Comparison of ENCODE assay signal across 14 cellular contexts in the genomic region with DNA sequence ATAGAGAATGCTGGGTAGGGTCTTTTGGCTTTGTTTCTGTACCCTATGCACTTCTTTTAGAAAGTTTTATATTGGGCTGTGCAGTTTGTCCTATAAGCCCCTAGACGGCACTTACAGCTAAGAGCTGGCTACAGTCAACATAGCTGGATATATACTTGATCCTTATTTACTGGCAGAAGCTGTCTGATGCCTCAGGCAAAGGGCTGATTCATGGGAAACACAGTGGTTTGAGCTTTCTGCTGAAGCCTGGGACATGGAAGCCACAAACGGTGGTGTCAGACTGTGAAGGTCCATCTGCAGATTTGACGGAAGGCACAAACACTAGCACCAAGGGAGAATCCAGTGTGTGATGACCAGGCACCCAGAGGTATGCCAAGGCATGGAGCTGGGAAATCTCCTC.
DNase-seq lines count a peak whose midpoint lies in the region; TF ChIP-seq lines count a peak whose summit lies in the region.
"Had no signal": no experiment of that assay in that cellular context is flagged by ENCODE, and none has a peak within 500 bp of the region (broad histone marks: within the 10 kb centered on the region; RNA-seq: fewer than 3 reads in every experiment).

No MANE protein-coding gene starts in this region.

- no peak overlapping the region for H3K27ac Mint-ChIP-seq in HFFc6

- in situ Hi-C loops in SK-MEL-5 (cut with HindIII; ENCODE audit: low pct_unique_long_range_greater_than_20kb, low sequenced_read_pairs), result no loop called here

- H3K4ac ChIP-seq in mesendoderm (ENCODE audit: low read depth, low read length), result no peak overlapping the region

- 25 to 63% methylated on average over 3 of the region's 3 CpGs for WGBS in esophagus squamous epithelium, 2 donors
- no CpG with 5 or more reads among the region's 3 CpGs for WGBS in mesendoderm (ENCODE audit: extremely low coverage, insufficient coverage, low lambda C conversion rate)

- no peak overlapping the region for H2AFZ ChIP-seq in osteoblast (ENCODE audit: low read length)
- H2AFZ ChIP-seq: PC-9 had no signal

- H3K4me1 Mint-ChIP-seq in HFFc6 (ENCODE audit: low read depth), result peaks cover 5% of the 10 kb centered on the region; the same call in 1 of the 2 replicates

- H3K4me1 ChIP-seq in esophagus squamous epithelium, result peaks cover 0 to 27% (median 6%) of the 10 kb centered on the region in 3 donors
- no peaks in the 10 kb centered on the region for H3K4me1 ChIP-seq in mesendoderm (ENCODE audit: control insufficient read depth, low read depth, low read length)
- H3K4me1 ChIP-seq in osteoblast (ENCODE audit: insufficient read depth, low read length), result no peaks in the 10 kb centered on the region
- no peaks in the 10 kb centered on the region for H3K4me1 ChIP-seq in effector memory CD4-positive, alpha-beta T cell (ENCODE audit: control insufficient read depth, insufficient read depth, low read length, poor library complexity, severe bottlenecking)
- H3K4me1 ChIP-seq: SJSA1 had no signal

- no peak for TF ChIP-seq POLR2A in esophagus squamous epithelium (IDR thresholded peaks at IDR 0.05)

- H3K79me2 ChIP-seq in mesendoderm (ENCODE audit: control insufficient read depth, insufficient read depth, low read length) (no peaks in the 10 kb centered on the region), osteoblast (ENCODE audit: insufficient read depth, low read length) (no peaks in the 10 kb centered on the region)

- H3K56ac ChIP-seq in mesendoderm (ENCODE audit: low read length), result peak overlapping the region; percentile 12

- H3K27ac ChIP-seq in esophagus squamous epithelium (peak overlapping the region; percentile 2 to 71 (median 44)), mesendoderm (ENCODE audit: low read depth, low read length) (no peak overlapping the region), osteoblast (ENCODE audit: low read depth, low read length) (no peak overlapping the region)
- no peak overlapping the region for H3K27ac ChIP-seq in effector memory CD4-positive, alpha-beta T cell (ENCODE audit: insufficient read depth, low read length, poor library complexity, severe bottlenecking)
- H3K27ac ChIP-seq: C4-2B, PC-9, SJSA1 had no signal

- H2BK5ac ChIP-seq in mesendoderm (ENCODE audit: low read length), result no peak overlapping the region

- H3K4me3 Mint-ChIP-seq in HFFc6, result no peak overlapping the region

- H3K27me3 Mint-ChIP-seq in HFFc6 (ENCODE audit: insufficient read depth), result no peaks in the 10 kb centered on the region

- no peaks in the 10 kb centered on the region for H3K27me3 ChIP-seq in esophagus squamous epithelium
- H3K27me3 ChIP-seq in mesendoderm (ENCODE audit: insufficient read depth, low read length, poor library complexity), result no peaks in the 10 kb centered on the region
- no peaks in the 10 kb centered on the region for H3K27me3 ChIP-seq in osteoblast (ENCODE audit: insufficient read depth, low read length)
- H3K27me3 ChIP-seq in effector memory CD4-positive, alpha-beta T cell (replicated peaks; ENCODE audit: control insufficient read depth, insufficient read depth, low read length, poor library complexity, severe bottlenecking), result no peaks in the 10 kb centered on the region
- H3K27me3 ChIP-seq: SJSA1 had no signal

- H3K9ac ChIP-seq in mesendoderm (ENCODE audit: low read length), result no peak overlapping the region

- H3K4me3 ChIP-seq in esophagus squamous epithelium, result peak overlapping the region in 1 of 4 donors; percentile 1
- no peak overlapping the region for H3K4me3 ChIP-seq in mesendoderm (ENCODE audit: low read length)
- no peak overlapping the region for H3K4me3 ChIP-seq in osteoblast (ENCODE audit: insufficient read depth, low read length)
- H3K4me3 ChIP-seq in effector memory CD4-positive, alpha-beta T cell (ENCODE audit: insufficient read depth, low read depth, low read length, poor library complexity, severe bottlenecking), result no peak overlapping the region
- H3K4me3 ChIP-seq: PC-9, SJSA1 had no signal

- H2BK15ac ChIP-seq in mesendoderm (replicated peaks; ENCODE audit: low read depth), result no peak overlapping the region

- intact Hi-C loops in esophagus squamous epithelium (cut with DNase I), result no loop called here

- H2AK5ac ChIP-seq in mesendoderm (ENCODE audit: low read length), result no peak overlapping the region

- no peak for TF ChIP-seq CTCF in HFFc6 (IDR thresholded peaks at IDR 0.05)
- peak in 1 of 6 experiments; percentile 41 for TF ChIP-seq CTCF in esophagus squamous epithelium (IDR thresholded peaks at IDR 0.05)
- TF ChIP-seq CTCF in osteoblast (IDR thresholded peaks at IDR 0.05; ENCODE audit: extremely low read depth, low read depth, low read length), result no peak

- H3K4me2 ChIP-seq in mesendoderm (ENCODE audit: low read length) (no peak overlapping the region), osteoblast (ENCODE audit: insufficient read depth, low read length) (no peak overlapping the region)
- H3K4me2 ChIP-seq: PC-9 had no signal

- H3K9me3 Mint-ChIP-seq in HFFc6, result no peaks in the 10 kb centered on the region

- H4K5ac ChIP-seq in mesendoderm (ENCODE audit: low read length), result no peak overlapping the region

- H3K79me1 ChIP-seq in mesendoderm (ENCODE audit: low read length), result no peaks in the 10 kb centered on the region

- H3K36me3 ChIP-seq in esophagus squamous epithelium (no peaks in the 10 kb centered on the region), mesendoderm (ENCODE audit: control insufficient read depth, insufficient read depth, low read length) (no peaks in the 10 kb centered on the region), osteoblast (ENCODE audit: insufficient read depth, low read length) (no peaks in the 10 kb centered on the region)
- H3K36me3 ChIP-seq in effector memory CD4-positive, alpha-beta T cell (ENCODE audit: control insufficient read depth, insufficient read depth, low read length), result no peaks in the 10 kb centered on the region
- H3K36me3 ChIP-seq: SJSA1 had no signal

- H3K23ac ChIP-seq in mesendoderm (ENCODE audit: low read length), result no peak overlapping the region

- peak; percentile 18 for DNase-seq in HFFc6
- DNase-seq in SK-MEL-5 (ENCODE audit: low read depth, low spot score), result peak; percentile 4
- DNase-seq in esophagus squamous epithelium (lab: John Stamatoyannopoulos, UW), result no peak
- no peak for DNase-seq in mesendoderm
- no peak for DNase-seq in osteoblast (ENCODE audit: insufficient read length, low spot score, missing footprints)
- no peak for DNase-seq in effector memory CD4-positive, alpha-beta T cell
- DNase-seq in cerebellar nuclear complex (lab: John Stamatoyannopoulos, UW), result no peak
- DNase-seq: KG1, NCI-H1417, NCI-H187 treated with DMSO at 0.1 percent for 48 hours, NCI-H526, PC-9 had no signal

- no peaks in the 10 kb centered on the region for H3K9me3 ChIP-seq in esophagus squamous epithelium
- H3K9me3 ChIP-seq in osteoblast (ENCODE audit: low read depth, low read length), result no peaks in the 10 kb centered on the region
- H3K9me3 ChIP-seq in effector memory CD4-positive, alpha-beta T cell (ENCODE audit: control insufficient read depth, low read length), result no peaks in the 10 kb centered on the region
- H3K9me3 ChIP-seq: SJSA1 had no signal

- H3K18ac ChIP-seq in mesendoderm (ENCODE audit: low read length), result no peak overlapping the region

- H2BK120ac ChIP-seq in mesendoderm (ENCODE audit: low read depth, low read length), result no peak overlapping the region

- no peak overlapping the region for H4K8ac ChIP-seq in mesendoderm (ENCODE audit: low read depth, low read length)

- H3K36me3 Mint-ChIP-seq in HFFc6 (ENCODE audit: low read depth), result no peaks in the 10 kb centered on the region

- H4K20me1 ChIP-seq in osteoblast (ENCODE audit: insufficient read depth, low read length), result no peaks in the 10 kb centered on the region

Comparison
In these comparisons a context has a peak if more than half of its experiments do, and no peak if none do; other contexts are left out.
1. DNase-seq: peak in HFFc6 (single experiment) and SK-MEL-5 (single experiment); none in esophagus squamous epithelium (single experiment), mesendoderm (single experiment), osteoblast (single experiment), effector memory CD4-positive, alpha-beta T cell (0 of 3) and cerebellar nuclear complex (0 of 2).
2. H3K27ac ChIP-seq: peak in esophagus squamous epithelium (4 of 4); none in mesendoderm (single experiment), osteoblast (single experiment) and effector memory CD4-positive, alpha-beta T cell (single experiment).